Comparison of ENCODE assay signal across 12 cellular contexts in genomic region chrX:47796433-47796906, GRCh38. TPM values are rescaled to one million over a fixed set of nuclear protein-coding genes. Genes with fewer than 3 reads are reported as not detected.
DNase-seq lines count a peak whose midpoint lies in the region; ATAC-seq and TF ChIP-seq lines count a peak whose summit lies in the region.
"Had no signal": no experiment of that assay in that cellular context is flagged by ENCODE, and none has a peak within 500 bp of the region (broad histone marks: within the 10 kb centered on the region; RNA-seq: fewer than 3 reads in every experiment).

No MANE protein-coding gene starts in this region.

- H3K9me3 Mint-ChIP-seq in natural killer cell (no peaks in the 10 kb centered on the region), neural progenitor cell (no peaks in the 10 kb centered on the region)
- H3K9me3 Mint-ChIP-seq: activated T-cell treated with anti-CD3 and anti-CD28 coated beads, Interleukin-2, amount 50 U/mL, for 24 hours had no signal

- H3K4me1 Mint-ChIP-seq in natural killer cell, result no peaks in the 10 kb centered on the region
- no peaks in the 10 kb centered on the region for H3K4me1 Mint-ChIP-seq in neural progenitor cell
- H3K4me1 Mint-ChIP-seq: CD4-positive, CD25-positive, alpha-beta regulatory T cell had no signal

- H3K27ac Mint-ChIP-seq in natural killer cell, result no peak overlapping the region
- no peak overlapping the region for H3K27ac Mint-ChIP-seq in neural progenitor cell
- H3K27ac Mint-ChIP-seq: activated T-cell treated with anti-CD3 and anti-CD28 coated beads, Interleukin-2, amount 50 U/mL, for 24 hours; CD4-positive, CD25-positive, alpha-beta regulatory T cell had no signal

- H3K4me3 ChIP-seq in choroid plexus epithelial cell (ENCODE audit: low read depth, low read length) (no peak overlapping the region), neural progenitor cell (no peak overlapping the region)
- H3K4me3 ChIP-seq: ascending aorta had no signal

- H3K36me3 Mint-ChIP-seq in natural killer cell (no peaks in the 10 kb centered on the region), neural progenitor cell (no peaks in the 10 kb centered on the region)
- H3K36me3 Mint-ChIP-seq: CD4-positive, CD25-positive, alpha-beta regulatory T cell had no signal

- H3K4me2 ChIP-seq in neural progenitor cell, result no peak overlapping the region

- H4K20me1 ChIP-seq in neural progenitor cell (ENCODE audit: low read depth), result no peaks in the 10 kb centered on the region

- H2AFZ ChIP-seq in neural progenitor cell (replicated peaks), result no peak overlapping the region

- H3K9ac ChIP-seq in neural progenitor cell, result no peak overlapping the region

- intact Hi-C loops in natural killer cell (cut with micrococcal nuclease), result no loop called here
- intact Hi-C loops in left colon (cut with DNase I, micrococcal nuclease), result no loop called here

- H3K4me3 Mint-ChIP-seq in natural killer cell, result no peak overlapping the region
- no peak overlapping the region for H3K4me3 Mint-ChIP-seq in neural progenitor cell
- H3K4me3 Mint-ChIP-seq: activated T-cell treated with anti-CD3 and anti-CD28 coated beads, Interleukin-2, amount 50 U/mL, for 24 hours; CD4-positive, CD25-positive, alpha-beta regulatory T cell had no signal

- peaks cover 0 to 31% of the 10 kb centered on the region in 2 donors for H3K27me3 Mint-ChIP-seq in natural killer cell (ENCODE audit: low read depth in 2 of 2)
- H3K27me3 Mint-ChIP-seq in neural progenitor cell (ENCODE audit: insufficient read depth, low read depth), result no peaks in the 10 kb centered on the region
- H3K27me3 Mint-ChIP-seq: CD4-positive, CD25-positive, alpha-beta regulatory T cell had no signal

- TF ChIP-seq CTCF in choroid plexus epithelial cell (conservative IDR thresholded peaks at IDR 0.05; ENCODE audit: low read depth, low read length), result no peak
- TF ChIP-seq CTCF in natural killer cell (IDR thresholded peaks at IDR 0.05), result no peak
- no peak for TF ChIP-seq CTCF in neural progenitor cell (IDR thresholded peaks at IDR 0.05)

- H3K9me3 ChIP-seq in neural progenitor cell (ENCODE audit: low read depth), result no peaks in the 10 kb centered on the region
- H3K9me3 ChIP-seq: ascending aorta had no signal

- H3K79me2 ChIP-seq in neural progenitor cell (ENCODE audit: low read depth), result no peaks in the 10 kb centered on the region

- no peak for ATAC-seq in natural killer cell
- no peak for ATAC-seq in left colon

- no peaks in the 10 kb centered on the region for H3K4me1 ChIP-seq in neural progenitor cell
- H3K4me1 ChIP-seq: ascending aorta had no signal

- no peak overlapping the region for H3K27ac ChIP-seq in neural progenitor cell
- H3K27ac ChIP-seq: ascending aorta had no signal

- H3K36me3 ChIP-seq in neural progenitor cell, result no peaks in the 10 kb centered on the region
- H3K36me3 ChIP-seq: ascending aorta had no signal

- peak; percentile 14 for DNase-seq in COLO829 (ENCODE audit: low spot score)
- DNase-seq in OCI-M1 (lab: John Stamatoyannopoulos, UW), result peak; percentile 88
- peak; percentile 70 for DNase-seq in choroid plexus epithelial cell (ENCODE audit: low read depth)
- peak; percentile 17 for DNase-seq in kidney tubule cell (ENCODE audit: low spot score)
- no peak for DNase-seq in natural killer cell
- no peak for DNase-seq in left colon
- no peak for DNase-seq in neural progenitor cell (ENCODE audit: low spot score)
- DNase-seq in NK-92 (lab: John Stamatoyannopoulos, UW; ENCODE audit: unreplicated experiment), result no peak
- DNase-seq: activated T-cell treated with anti-CD3 and anti-CD28 coated beads, Interleukin-2, amount 50 U/mL, for 24 hours; CD4-positive, CD25-positive, alpha-beta regulatory T cell; NCI-H1092 had no signal

- no peaks in the 10 kb centered on the region for H3F3A ChIP-seq in neural progenitor cell (ENCODE audit: low read depth)

- no peaks in the 10 kb centered on the region for H3K27me3 ChIP-seq in neural progenitor cell
- H3K27me3 ChIP-seq: ascending aorta had no signal

RNA-seq across cellular contexts. Expression of gene ZNF81, which starts 40.2 kb away (rescaled TPM):
- total RNA-seq in natural killer cell (10 to 100 TPM; 20.9 to 23.7 (median 21.2) TPM), left colon (10 to 100 TPM; 11.8 to 12.0 TPM), neural progenitor cell (ENCODE audit: low replicate concordance) (5.1 and 5.4 TPM in 2 replicates)

Comparison
In these comparisons a context has a peak if more than half of its experiments do, and no peak if none do; other contexts are left out.
1. DNase-seq: peak in COLO829 (single experiment), OCI-M1 (single experiment), choroid plexus epithelial cell (single experiment) and kidney tubule cell (single experiment); none in natural killer cell (single experiment), left colon (0 of 2), neural progenitor cell (single experiment) and NK-92 (single experiment).